8 cellular contexts compared by ENCODE assay signal in genomic region chr9:96619491-96620154, GRCh38. TPM values are rescaled to one million over a fixed set of nuclear protein-coding genes. Genes with fewer than 3 reads are reported as not detected.
DNase-seq lines count a peak whose midpoint lies in the region; ATAC-seq and TF ChIP-seq lines count a peak whose summit lies in the region.

Gene CDC14B (minus strand): TSS chr9:96619843. CDS start chr9:96619378, 465 bp downstream.

- no peaks in the 10 kb centered on the region for H3K36me3 ChIP-seq in ectodermal cell (ENCODE audit: control insufficient read depth, insufficient read depth, low read length)
- no peaks in the 10 kb centered on the region for H3K36me3 ChIP-seq in right lobe of liver

- TF ChIP-seq POLR2A in right lobe of liver (IDR thresholded peaks at IDR 0.05): no peak

- peak; percentile 90 for DNase-seq in D341Med (ENCODE audit: low spot score)
- peak; percentile 79 to 80 for DNase-seq in NCI-H524 (lab: John Stamatoyannopoulos, UW)
- DNase-seq in activated CD8-positive, alpha-beta memory T cell treated with anti-CD3 and anti-CD28 coated beads for 1 hour (ENCODE audit: extremely low read depth in 1 of 2, low read depth in 1 of 2): peak; percentile 46 to 51
- peak; percentile 87 to 93 (median 88) for DNase-seq in right lobe of liver
- DNase-seq in stimulated activated CD4-positive, alpha-beta T cell treated with anti-CD3 and anti-CD28 coated beads, Interleukin-2, amount 100 ng/mL, for 4 hours (ENCODE audit: low read depth): peak; percentile 76

- peak within 1 kb of the TSS; percentile 39 for H3K27ac ChIP-seq in ectodermal cell (ENCODE audit: insufficient read depth, low read depth, low read length, poor library complexity, severe bottlenecking)
- peak within 1 kb of the TSS; percentile 85 to 98 (median 94) for H3K27ac ChIP-seq in right lobe of liver

- no peaks in the 10 kb centered on the region for H3K9me3 ChIP-seq in ectodermal cell (ENCODE audit: control insufficient read depth, low read length)
- H3K9me3 ChIP-seq in right lobe of liver: no peaks in the 10 kb centered on the region

- peak; percentile 70 for ATAC-seq in HG02981 (IDR thresholded peaks at IDR 0.05; ENCODE audit: unreplicated experiment)
- ATAC-seq in right lobe of liver: peak; percentile 74 to 86 (median 82)
- ATAC-seq in GM19328 (IDR thresholded peaks at IDR 0.05; ENCODE audit: unreplicated experiment): no peak

- peaks cover 36% of the 10 kb centered on the region for H3K27me3 ChIP-seq in ectodermal cell (ENCODE audit: control insufficient read depth, insufficient read depth, low read length, poor library complexity, severe bottlenecking)
- no peaks in the 10 kb centered on the region for H3K27me3 ChIP-seq in right lobe of liver

- H3K4me3 ChIP-seq in ectodermal cell (ENCODE audit: insufficient read depth, low read depth, low read length): peak within 1 kb of the TSS; percentile 65
- H3K4me3 ChIP-seq in right lobe of liver: peak within 1 kb of the TSS; percentile 57 to 76 (median 60)

- TF ChIP-seq CTCF in right lobe of liver (IDR thresholded peaks at IDR 0.05): peak in 2 of 4 donors; percentile 38 to 49

- 0% methylated on average over 66 of the region's 66 CpGs for WGBS in ectodermal cell, 2 experiments
- 3% methylated on average over 19 of the region's 66 CpGs for WGBS in right lobe of liver (ENCODE audit: insufficient coverage, low coverage, low lambda C conversion rate, missing lambda C conversion rate)

- intact Hi-C loops in right lobe of liver (cut with DNase I): loop anchor here in 1 of 2 donors (5.0 kb wide), 1 partner anchor 52 kb away; no protein-coding TSS in a partner anchor

- H3K4me1 ChIP-seq in ectodermal cell (ENCODE audit: control insufficient read depth, insufficient read depth, low read length) (peaks cover 22% of the 10 kb centered on the region), right lobe of liver (peaks cover 0 to 6% (median 0%) of the 10 kb centered on the region in 4 donors)

RNA-seq across cellular contexts. Expression of gene CDC14B, which starts in this region (rescaled TPM):
- 12.5 TPM for polyA plus RNA-seq in ectodermal cell (2013, experiment 1 of 4)
- 15.6 TPM for polyA plus RNA-seq in ectodermal cell (2013, experiment 2 of 4)
- polyA plus RNA-seq in ectodermal cell (2013, experiment 3 of 4): 11.7 TPM
- 14.4 TPM for polyA plus RNA-seq in ectodermal cell (2013, experiment 4 of 4)
- total RNA-seq in right lobe of liver: 10 to 100 TPM; 13.7 to 38.0 (median 25.7) TPM
